In the genomic region with DNA sequence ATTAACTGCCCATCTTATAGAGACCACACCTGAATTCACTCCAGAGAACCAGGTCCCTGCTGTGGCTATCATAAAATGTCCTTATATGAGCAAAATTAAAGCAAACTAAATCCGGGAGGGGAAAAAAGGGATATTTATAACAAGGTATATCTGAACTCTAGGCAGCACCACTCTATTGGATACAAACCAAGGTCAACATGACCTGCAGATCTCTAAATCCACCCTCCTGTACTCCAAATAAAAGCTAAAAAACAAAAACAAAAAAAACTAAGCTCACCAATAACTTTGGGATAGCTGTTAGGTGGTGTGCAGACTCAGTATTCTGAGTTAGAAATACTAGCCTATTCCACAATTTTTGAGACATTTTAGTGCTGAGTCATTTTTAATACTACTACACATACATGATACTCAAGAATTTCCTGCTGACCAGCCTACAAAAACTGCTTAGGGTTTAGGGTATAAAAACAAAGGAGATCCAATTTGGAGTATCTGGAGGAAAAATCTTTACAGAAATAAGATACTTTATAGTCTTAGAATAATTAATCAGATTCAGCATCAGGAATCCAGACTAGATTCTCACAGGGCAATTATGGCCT, we compare ENCODE assay signal across 1 cellular context.
TF ChIP-seq lines count a peak whose summit lies in the region.

No MANE protein-coding gene starts in this region.

TF ChIP-seq in endothelial cell of umbilical vein, 7 proteins besides CTCF, POLR2A, EP300 and RAD21:
- TF ChIP-seq FOS (IDR thresholded peaks at IDR 0.05; ENCODE audit: borderline replicate concordance, insufficient read depth, low read length) (peak; percentile 35), JUN (IDR thresholded peaks at IDR 0.05; ENCODE audit: borderline replicate concordance, insufficient read depth, insufficient read length, low read depth) (peak; percentile 30), MYC (IDR thresholded peaks at IDR 0.05; ENCODE audit: low read depth, low read length) (no peak), POLR2AphosphoS5 (IDR thresholded peaks at IDR 0.05; ENCODE audit: insufficient read depth, low read depth, low read length) (no peak), EZH2 (IDR thresholded peaks at IDR 0.05; ENCODE audit: borderline replicate concordance, low read depth, low read length, severe bottlenecking) (no peak), MAX (IDR thresholded peaks at IDR 0.05; ENCODE audit: insufficient read depth, insufficient read length) (no peak), GATA2 (IDR thresholded peaks at IDR 0.05; ENCODE audit: insufficient read depth, insufficient read length, low read depth, low read length) (no peak)
TF ChIP-seq in endothelial cell of umbilical vein: peak in this region for 2.
